ENCODE assay signal across 9 cellular contexts in genomic region chr7:37495574-37496184, GRCh38. TPM values are rescaled to one million over a fixed set of nuclear protein-coding genes. Genes with fewer than 3 reads are reported as not detected.
DNase-seq lines count a peak whose midpoint lies in the region; ATAC-seq and TF ChIP-seq lines count a peak whose summit lies in the region.
"Had no signal": no experiment of that assay in that cellular context is flagged by ENCODE, and none has a peak within 500 bp of the region (broad histone marks: within the 10 kb centered on the region; RNA-seq: fewer than 3 reads in every experiment).

No MANE protein-coding gene starts in this region.

- intact Hi-C loops in esophagus muscularis mucosa (cut with DNase I): no loop called here

- no peak overlapping the region for H3K4me3 Mint-ChIP-seq in progenitor cell of endocrine pancreas (ENCODE audit: low read depth)

- no peaks in the 10 kb centered on the region for H3K36me3 Mint-ChIP-seq in progenitor cell of endocrine pancreas (ENCODE audit: insufficient read depth)

- no peaks in the 10 kb centered on the region for H3K4me1 ChIP-seq in esophagus muscularis mucosa
- H3K4me1 ChIP-seq: HAP-1 had no signal

- CTCF ChIA-PET in AG04449 (lab: Yijun Ruan, JAX): interaction anchor here (1.2 kb wide), 1 partner anchor 50 kb away, joined by 3 read pairs; no protein-coding TSS in a partner anchor

- H3K4me3 ChIP-seq in AG04449 (ENCODE audit: low read depth, low read length) (no peak overlapping the region), esophagus muscularis mucosa (no peak overlapping the region)
- H3K4me3 ChIP-seq: HAP-1 had no signal

- no peak for TF ChIP-seq EP300 in esophagus muscularis mucosa (IDR thresholded peaks at IDR 0.05)

- POLR2A ChIA-PET in AG04449 (lab: Yijun Ruan, JAX): no interaction called here

- H3K36me3 ChIP-seq in esophagus muscularis mucosa: no peaks in the 10 kb centered on the region
- H3K36me3 ChIP-seq: HAP-1 had no signal

- no peak for TF ChIP-seq POLR2A in esophagus muscularis mucosa (IDR thresholded peaks at IDR 0.05; ENCODE audit: low read depth)

- no peaks in the 10 kb centered on the region for H3K27me3 ChIP-seq in esophagus muscularis mucosa

- DNase-seq in AG04449 (ENCODE audit: low read depth, low spot score): no peak
- DNase-seq in OCI-M1 (lab: John Stamatoyannopoulos, UW): peak; percentile 49
- no peak for DNase-seq in esophagus muscularis mucosa (ENCODE audit: extremely low spot score)
- no peak for DNase-seq in progenitor cell of endocrine pancreas (ENCODE audit: low spot score, unreplicated experiment)
- DNase-seq in HK-2 (ENCODE audit: unreplicated experiment): no peak

- no peaks in the 10 kb centered on the region for H3K4me1 Mint-ChIP-seq in progenitor cell of endocrine pancreas (ENCODE audit: low read depth)

- 66% methylated on average over 4 of the region's 4 CpGs for WGBS in esophagus muscularis mucosa

- no peak overlapping the region for H3K27ac ChIP-seq in esophagus muscularis mucosa (replicated peaks in 1 of 4)

- no peaks in the 10 kb centered on the region for H3K9me3 Mint-ChIP-seq in progenitor cell of endocrine pancreas (ENCODE audit: low read depth)

- TF ChIP-seq CTCF in AG04449 (IDR thresholded peaks at IDR 0.05; ENCODE audit: insufficient read depth, low read length, missing control alignments) (peak; percentile 23), GM12873 (IDR thresholded peaks at IDR 0.05; ENCODE audit: insufficient read depth, low read depth, low read length, missing control alignments) (peak; percentile 60), esophagus muscularis mucosa (IDR thresholded peaks at IDR 0.05) (peak; percentile 52 to 78 (median 55)), progenitor cell of endocrine pancreas (IDR thresholded peaks at IDR 0.05; ENCODE audit: unreplicated experiment) (peak; percentile 74)

- ATAC-seq in HG02981 (IDR thresholded peaks at IDR 0.05; ENCODE audit: unreplicated experiment) (no peak), HG02798 (IDR thresholded peaks at IDR 0.05; ENCODE audit: poor library complexity, unreplicated experiment) (no peak)

- no peak overlapping the region for H3K27ac Mint-ChIP-seq in progenitor cell of endocrine pancreas

- no peaks in the 10 kb centered on the region for H3K9me3 ChIP-seq in esophagus muscularis mucosa
- H3K9me3 ChIP-seq: HAP-1 had no signal

- no peaks in the 10 kb centered on the region for H3K27me3 Mint-ChIP-seq in progenitor cell of endocrine pancreas

RNA-seq across cellular contexts. Expression of gene ELMO1, which starts 47.0 kb away (rescaled TPM):
- total RNA-seq in esophagus muscularis mucosa (10 to 100 TPM; 31.1 to 42.9 (median 38.7) TPM), progenitor cell of endocrine pancreas (65.5 and 66.1 TPM in 2 replicates)

Comparison
In these comparisons a context has a peak if more than half of its experiments do, and no peak if none do; other contexts are left out.
1. CTCF ChIP-seq: peak in every context shown above with its lines; median percentile 74 in progenitor cell of endocrine pancreas; 60 in GM12873; 55 in esophagus muscularis mucosa; 23 in AG04449.